In the genomic region with DNA sequence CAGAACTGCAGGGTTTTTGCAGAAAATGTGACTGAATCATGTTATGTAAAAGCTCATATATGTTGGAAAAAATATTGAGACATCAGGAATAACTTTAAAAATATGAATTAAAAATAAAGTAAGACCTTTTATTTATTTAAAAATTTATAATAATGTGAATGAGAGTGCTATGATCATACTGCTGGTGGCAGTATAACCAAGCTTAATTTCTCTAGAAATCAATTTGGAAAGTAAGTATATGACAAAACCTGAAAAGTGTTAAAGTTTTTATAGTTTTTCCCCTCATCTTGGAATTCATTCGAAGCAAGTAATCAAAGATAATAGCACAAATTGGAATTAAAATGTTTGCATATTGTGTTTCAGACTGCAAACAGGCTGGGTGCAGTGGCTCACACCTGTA, we compare ENCODE assay signal across 11 cellular contexts. TPM values are rescaled to one million over a fixed set of nuclear protein-coding genes. Genes with fewer than 3 reads are reported as not detected.
DNase-seq lines count a peak whose midpoint lies in the region; ATAC-seq and TF ChIP-seq lines count a peak whose summit lies in the region.
"Had no signal": no experiment of that assay in that cellular context is flagged by ENCODE, and none has a peak within 500 bp of the region (broad histone marks: within the 10 kb centered on the region; RNA-seq: fewer than 3 reads in every experiment).

No MANE protein-coding gene starts in this region.

- POLR2A ChIA-PET in activated CD4-positive, alpha-beta T cell treated with anti-CD3 and anti-CD28 coated beads for 36 hours (lab: Charles Lee): no interaction called here

- H3K27me3 Mint-ChIP-seq in activated T-cell treated with anti-CD3 and anti-CD28 coated beads, Interleukin-2, amount 50 U/mL, for 24 hours: no peaks in the 10 kb centered on the region
- H3K27me3 Mint-ChIP-seq in chondrocyte (ENCODE audit: low read depth) (no peaks in the 10 kb centered on the region), osteocyte (ENCODE audit: unreplicated experiment) (no peaks in the 10 kb centered on the region)
- H3K27me3 Mint-ChIP-seq in activated CD4-positive, alpha-beta T cell treated with anti-CD3 and anti-CD28 coated beads for 36 hours: no peaks in the 10 kb centered on the region

- H3K4me1 Mint-ChIP-seq in activated T-cell treated with anti-CD3 and anti-CD28 coated beads, Interleukin-2, amount 50 U/mL, for 24 hours (ENCODE audit: low read depth): peaks cover 70% of the 10 kb centered on the region
- peaks cover 26% of the 10 kb centered on the region for H3K4me1 Mint-ChIP-seq in chondrocyte (ENCODE audit: low read depth)
- peaks cover 34% of the 10 kb centered on the region for H3K4me1 Mint-ChIP-seq in osteocyte (ENCODE audit: unreplicated experiment)
- H3K4me1 Mint-ChIP-seq in activated CD4-positive, alpha-beta T cell treated with anti-CD3 and anti-CD28 coated beads for 36 hours: peaks cover 54% of the 10 kb centered on the region

- intact Hi-C loops in activated CD4-positive, alpha-beta T cell treated with anti-CD3 and anti-CD28 coated beads for 36 hours (cut with DNase I, micrococcal nuclease): loop anchor here (2.0 to 10.0 kb wide), 5 partner anchors 262 to 670 kb away; no protein-coding TSS in a partner anchor

- peaks cover 13% of the 10 kb centered on the region for H3K36me3 Mint-ChIP-seq in activated T-cell treated with anti-CD3 and anti-CD28 coated beads, Interleukin-2, amount 50 U/mL, for 24 hours (ENCODE audit: low read depth)
- no peaks in the 10 kb centered on the region for H3K36me3 Mint-ChIP-seq in chondrocyte (ENCODE audit: low read depth)
- no peaks in the 10 kb centered on the region for H3K36me3 Mint-ChIP-seq in osteocyte (ENCODE audit: unreplicated experiment)
- H3K36me3 Mint-ChIP-seq in activated CD4-positive, alpha-beta T cell treated with anti-CD3 and anti-CD28 coated beads for 36 hours (ENCODE audit: low read depth): peaks cover 10% of the 10 kb centered on the region

- peak; percentile 16; the same call in 1 of the 2 replicates for TF ChIP-seq RAD21 in Ishikawa (IDR thresholded peaks at IDR 0.05; ENCODE audit: low read depth)

- TF ChIP-seq CTCF in chondrocyte (IDR thresholded peaks at IDR 0.05): peak; percentile 81
- peak; percentile 52 for TF ChIP-seq CTCF in osteocyte (IDR thresholded peaks at IDR 0.05)

- ATAC-seq in activated CD4-positive, alpha-beta T cell treated with anti-CD3 and anti-CD28 coated beads for 36 hours: no peak
- no peak for ATAC-seq in GM21723 (IDR thresholded peaks at IDR 0.05; ENCODE audit: unreplicated experiment)

- H3K27ac Mint-ChIP-seq in activated T-cell treated with anti-CD3 and anti-CD28 coated beads, Interleukin-2, amount 50 U/mL, for 24 hours: peak overlapping the region; percentile 50
- H3K27ac Mint-ChIP-seq in chondrocyte (ENCODE audit: unreplicated experiment) (no peak overlapping the region), osteocyte (ENCODE audit: unreplicated experiment) (no peak overlapping the region)
- no peak overlapping the region for H3K27ac Mint-ChIP-seq in activated CD4-positive, alpha-beta T cell treated with anti-CD3 and anti-CD28 coated beads for 36 hours

- no peak for DNase-seq in activated T-cell treated with anti-CD3 and anti-CD28 coated beads, Interleukin-2, amount 50 U/mL, for 24 hours
- no peak for DNase-seq in activated T-cell treated with anti-CD3 and anti-CD28 coated beads for 4 hours
- no peak for DNase-seq in chondrocyte (ENCODE audit: low spot score)
- DNase-seq in osteocyte (ENCODE audit: extremely low spot score, unreplicated experiment): no peak
- no peak for DNase-seq in activated CD4-positive, alpha-beta T cell treated with anti-CD3 and anti-CD28 coated beads for 36 hours
- no peak for DNase-seq in UCSD-AML1 (lab: John Stamatoyannopoulos, UW; ENCODE audit: unreplicated experiment)
- DNase-seq: ovary; stimulated activated CD4-positive, alpha-beta T cell treated with anti-CD3 and anti-CD28 coated beads, Interleukin-4, amount 100 ng/mL, for 24 hours; T-helper 2 cell had no signal

- H3K9me3 Mint-ChIP-seq in activated T-cell treated with anti-CD3 and anti-CD28 coated beads, Interleukin-2, amount 50 U/mL, for 24 hours: no peaks in the 10 kb centered on the region
- H3K9me3 Mint-ChIP-seq in chondrocyte (ENCODE audit: low read depth): no peaks in the 10 kb centered on the region
- no peaks in the 10 kb centered on the region for H3K9me3 Mint-ChIP-seq in osteocyte (ENCODE audit: unreplicated experiment)
- H3K9me3 Mint-ChIP-seq in activated CD4-positive, alpha-beta T cell treated with anti-CD3 and anti-CD28 coated beads for 36 hours (ENCODE audit: low read depth): no peaks in the 10 kb centered on the region

- H3K4me3 Mint-ChIP-seq in activated T-cell treated with anti-CD3 and anti-CD28 coated beads, Interleukin-2, amount 50 U/mL, for 24 hours: no peak overlapping the region
- H3K4me3 Mint-ChIP-seq in chondrocyte (ENCODE audit: unreplicated experiment) (no peak overlapping the region), osteocyte (ENCODE audit: unreplicated experiment) (no peak overlapping the region)
- H3K4me3 Mint-ChIP-seq in activated CD4-positive, alpha-beta T cell treated with anti-CD3 and anti-CD28 coated beads for 36 hours: no peak overlapping the region

- CTCF ChIA-PET in activated CD4-positive, alpha-beta T cell treated with anti-CD3 and anti-CD28 coated beads for 36 hours (lab: Charles Lee): interaction anchor here (0.9 to 3.0 kb wide), 4 partner anchors 100 to 673 kb away, joined by 3 to 9 read pairs (median 6); partner anchors contain the start of gene DNAH7

- no peak for TF ChIP-seq EP300 in Ishikawa (IDR thresholded peaks at IDR 0.05; ENCODE audit: borderline replicate concordance)

TF ChIP-seq in Ishikawa, 13 proteins besides CTCF, POLR2A, EP300 and RAD21:
- TF ChIP-seq ZBTB7A (IDR thresholded peaks at IDR 0.05; ENCODE audit: low read depth) (no peak), TEAD4 (IDR thresholded peaks at IDR 0.05) (no peak), FOXM1 (IDR thresholded peaks at IDR 0.05; ENCODE audit: borderline replicate concordance, low read depth) (no peak), EGR1 (IDR thresholded peaks at IDR 0.05) (no peak), CREB1 (IDR thresholded peaks at IDR 0.05; ENCODE audit: low read depth) (no peak), CEBPB (IDR thresholded peaks at IDR 0.05) (no peak), TCF12 (IDR thresholded peaks at IDR 0.05; ENCODE audit: low read depth) (no peak), USF1 (IDR thresholded peaks at IDR 0.05) (no peak)
- TF ChIP-seq, protein P1, sequence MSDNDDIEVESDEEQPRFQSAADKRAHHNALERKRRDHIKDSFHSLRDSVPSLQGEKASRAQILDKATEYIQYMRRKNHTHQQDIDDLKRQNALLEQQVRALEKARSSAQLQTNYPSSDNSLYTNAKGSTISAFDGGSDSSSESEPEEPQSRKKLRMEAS (IDR thresholded peaks at IDR 0.05): no peak
- TF ChIP-seq, protein P2, sequence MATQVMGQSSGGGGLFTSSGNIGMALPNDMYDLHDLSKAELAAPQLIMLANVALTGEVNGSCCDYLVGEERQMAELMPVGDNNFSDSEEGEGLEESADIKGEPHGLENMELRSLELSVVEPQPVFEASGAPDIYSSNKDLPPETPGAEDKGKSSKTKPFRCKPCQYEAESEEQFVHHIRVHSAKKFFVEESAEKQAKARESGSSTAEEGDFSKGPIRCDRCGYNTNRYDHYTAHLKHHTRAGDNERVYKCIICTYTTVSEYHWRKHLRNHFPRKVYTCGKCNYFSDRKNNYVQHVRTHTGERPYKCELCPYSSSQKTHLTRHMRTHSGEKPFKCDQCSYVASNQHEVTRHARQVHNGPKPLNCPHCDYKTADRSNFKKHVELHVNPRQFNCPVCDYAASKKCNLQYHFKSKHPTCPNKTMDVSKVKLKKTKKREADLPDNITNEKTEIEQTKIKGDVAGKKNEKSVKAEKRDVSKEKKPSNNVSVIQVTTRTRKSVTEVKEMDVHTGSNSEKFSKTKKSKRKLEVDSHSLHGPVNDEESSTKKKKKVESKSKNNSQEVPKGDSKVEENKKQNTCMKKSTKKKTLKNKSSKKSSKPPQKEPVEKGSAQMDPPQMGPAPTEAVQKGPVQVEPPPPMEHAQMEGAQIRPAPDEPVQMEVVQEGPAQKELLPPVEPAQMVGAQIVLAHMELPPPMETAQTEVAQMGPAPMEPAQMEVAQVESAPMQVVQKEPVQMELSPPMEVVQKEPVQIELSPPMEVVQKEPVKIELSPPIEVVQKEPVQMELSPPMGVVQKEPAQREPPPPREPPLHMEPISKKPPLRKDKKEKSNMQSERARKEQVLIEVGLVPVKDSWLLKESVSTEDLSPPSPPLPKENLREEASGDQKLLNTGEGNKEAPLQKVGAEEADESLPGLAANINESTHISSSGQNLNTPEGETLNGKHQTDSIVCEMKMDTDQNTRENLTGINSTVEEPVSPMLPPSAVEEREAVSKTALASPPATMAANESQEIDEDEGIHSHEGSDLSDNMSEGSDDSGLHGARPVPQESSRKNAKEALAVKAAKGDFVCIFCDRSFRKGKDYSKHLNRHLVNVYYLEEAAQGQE (IDR thresholded peaks at IDR 0.05; ENCODE audit: low read depth): no peak

RNA-seq across cellular contexts. Expression of gene SLC39A10, which starts 7.5 kb away (rescaled TPM):
- 19.8 to 39.6 TPM (median 24.0 TPM) in 3 replicates for total RNA-seq in chondrocyte
- total RNA-seq in osteocyte: 37.4 and 40.0 TPM in 2 replicates
- total RNA-seq in activated CD4-positive, alpha-beta T cell treated with anti-CD3 and anti-CD28 coated beads for 36 hours: 10 to 100 TPM; 24.0 to 27.8 TPM
